Comparison of ENCODE assay signal across 8 cellular contexts in genomic region chr15:89358755-89359439, GRCh38. TPM values are rescaled to one million over a fixed set of nuclear protein-coding genes. Genes with fewer than 3 reads are reported as not detected.
DNase-seq lines count a peak whose midpoint lies in the region; ATAC-seq and TF ChIP-seq lines count a peak whose summit lies in the region.

No MANE protein-coding gene starts in this region.

- ATAC-seq in RWPE2 (ENCODE audit: low read depth) (peak; percentile 73), foreskin keratinocyte (peak; percentile 78)

- H3K4me1 ChIP-seq in GM23248 (ENCODE audit: insufficient read depth): no peaks in the 10 kb centered on the region
- H3K4me1 ChIP-seq in RWPE2 (ENCODE audit: insufficient read depth, poor library complexity, severe bottlenecking): no peaks in the 10 kb centered on the region
- no peaks in the 10 kb centered on the region for H3K4me1 ChIP-seq in foreskin keratinocyte
- H3K4me1 ChIP-seq in neutrophil (ENCODE audit: control insufficient read depth in 1 of 2, insufficient read depth in 1 of 2, low read depth in 1 of 2, low read length in 1 of 2): peaks cover 9 to 33% of the 10 kb centered on the region in 2 experiments

- H3K36me3 ChIP-seq in GM23248 (ENCODE audit: low read depth): no peaks in the 10 kb centered on the region
- H3K36me3 ChIP-seq in RWPE2 (ENCODE audit: low read depth): no peaks in the 10 kb centered on the region
- no peaks in the 10 kb centered on the region for H3K36me3 ChIP-seq in neutrophil

- peaks cover 84% of the 10 kb centered on the region for H3K27me3 ChIP-seq in GM23248 (replicated peaks; ENCODE audit: insufficient read depth)
- peaks cover 85% of the 10 kb centered on the region for H3K27me3 ChIP-seq in RWPE2 (ENCODE audit: insufficient read depth, poor library complexity, severe bottlenecking)
- peaks cover 96% of the 10 kb centered on the region for H3K27me3 ChIP-seq in foreskin keratinocyte
- H3K27me3 ChIP-seq in neutrophil: peaks cover 100% of the 10 kb centered on the region

- TF ChIP-seq CTCF in RWPE2 (IDR thresholded peaks at IDR 0.05; ENCODE audit: poor library complexity, severe bottlenecking): peak; percentile 100
- TF ChIP-seq CTCF in foreskin keratinocyte (conservative IDR thresholded peaks at IDR 0.05): peak; percentile 95
- peak; percentile 98 for TF ChIP-seq CTCF in neutrophil (IDR thresholded peaks at IDR 0.05)

- in situ Hi-C loops in GM23248 (cut with MboI): no loop called here

- H3K27ac ChIP-seq in GM23248 (no peak overlapping the region), RWPE2 (ENCODE audit: poor library complexity, severe bottlenecking) (no peak overlapping the region), foreskin keratinocyte (no peak overlapping the region), neutrophil (no peak overlapping the region), substantia nigra (ENCODE audit: low read depth, low read length, poor library complexity, severe bottlenecking) (no peak overlapping the region)

- no peaks in the 10 kb centered on the region for H4K20me1 ChIP-seq in GM23248 (ENCODE audit: insufficient read depth)

- no peaks in the 10 kb centered on the region for H3F3A ChIP-seq in GM23248 (ENCODE audit: insufficient read depth)

- no peaks in the 10 kb centered on the region for H3K9me3 ChIP-seq in GM23248 (ENCODE audit: low read depth)
- H3K9me3 ChIP-seq in RWPE2 (ENCODE audit: severe bottlenecking): no peaks in the 10 kb centered on the region
- no peaks in the 10 kb centered on the region for H3K9me3 ChIP-seq in neutrophil

- DNase-seq in ELR (ENCODE audit: low read depth): peak; percentile 67
- peak; percentile 82 for DNase-seq in GM23248
- peak; percentile 76 to 83 for DNase-seq in Kasumi-1 (lab: John Stamatoyannopoulos, UW)
- DNase-seq in RWPE2 (ENCODE audit: low spot score): peak; percentile 82
- peak; percentile 94 for DNase-seq in activated effector memory CD4-positive, alpha-beta T cell treated with anti-CD3 and anti-CD28 coated beads, Interleukin-2, amount 50 U/mL, for 16 hours
- DNase-seq in foreskin keratinocyte: peak in 1 of 2 donors; percentile 59
- peak in 44 of 49 donors; percentile 54 to 93 (median 77) for DNase-seq in substantia nigra (lab: John Stamatoyannopoulos, UW)

- H3K79me2 ChIP-seq in GM23248 (ENCODE audit: insufficient read depth): no peaks in the 10 kb centered on the region

- 3% methylated on average over 28 to 58 of the region's 68 CpGs for WGBS in GM23248 (ENCODE audit: low coverage in 1 of 2, low lambda C conversion rate in 2 of 2, missing lambda C conversion rate in 2 of 2), 2 experiments

- no peaks in the 10 kb centered on the region for H3K9me2 ChIP-seq in GM23248 (ENCODE audit: insufficient read depth)

- H3K4me3 ChIP-seq in GM23248 (peak overlapping the region; percentile 79), RWPE2 (ENCODE audit: severe bottlenecking) (peak overlapping the region; percentile 25), neutrophil (ENCODE audit: low read depth in 1 of 2, low read length in 1 of 2) (peak overlapping the region; percentile 58 to 69)

- no peak overlapping the region for H3K9ac ChIP-seq in GM23248

- peak overlapping the region; percentile 78 for H3K4me2 ChIP-seq in GM23248 (ENCODE audit: unreplicated experiment)

- H2AFZ ChIP-seq in GM23248: peak overlapping the region; percentile 83

RNA-seq across cellular contexts. Expression of gene POLG, which starts 24.3 kb away (rescaled TPM):
- total RNA-seq in GM23248 (2014; rRNA removed; shearing (Covaris generic)): 57.7 and 66.7 TPM in 2 replicates
- polyA plus RNA-seq in GM23248 (2016; fragmentation: Nextera tagmentation; extraction: Ambion mirVana) (16.0 and 18.7 TPM in 2 replicates), foreskin keratinocyte (30.7 and 39.1 TPM in 2 replicates)
- total RNA-seq in foreskin keratinocyte: 47.8 and 50.5 TPM in 2 replicates

Comparison
In these comparisons a context has a peak if more than half of its experiments do, and no peak if none do; other contexts are left out.
1. H3K4me3 ChIP-seq: peak in every context shown above with its lines; median percentile 79 in GM23248; 64 in neutrophil; 25 in RWPE2.